8 cellular contexts compared by ENCODE assay signal in genomic region chr1:182084487-182085316, GRCh38. TPM values are rescaled to one million over a fixed set of nuclear protein-coding genes. Genes with fewer than 3 reads are reported as not detected.
DNase-seq lines count a peak whose midpoint lies in the region; ATAC-seq and TF ChIP-seq lines count a peak whose summit lies in the region.

No MANE protein-coding gene starts in this region.

- no peak overlapping the region for H3K4me3 ChIP-seq in choroid plexus epithelial cell (ENCODE audit: low read depth, low read length)

- ATAC-seq in HG03135 (IDR thresholded peaks at IDR 0.05; ENCODE audit: unreplicated experiment), result peak; percentile 73
- peak; percentile 90 for ATAC-seq in left colon

- DNase-seq in DMS 273 (lab: John Stamatoyannopoulos, UW; ENCODE audit: unreplicated experiment), result peak; percentile 87
- no peak for DNase-seq in DMS 273 treated with DMSO at 0.1 percent for 48 hours (lab: John Stamatoyannopoulos, UW)
- DNase-seq in NCI-H345 (lab: John Stamatoyannopoulos, UW), result peak; percentile 74
- DNase-seq in activated CD4-positive, alpha-beta T cell treated with anti-CD3 and anti-CD28 coated beads for 24 hours (ENCODE audit: low read depth in 2 of 2), result peak; percentile 54 to 79
- peak; percentile 76 for DNase-seq in choroid plexus epithelial cell (ENCODE audit: low read depth)
- peak; percentile 84 to 89 for DNase-seq in left colon
- DNase-seq in stimulated activated CD4-positive, alpha-beta T cell treated with anti-CD3 and anti-CD28 coated beads, Interleukin-4, amount 100 ng/mL, for 1 hour, result peak; percentile 75

- intact Hi-C loops in left colon (cut with DNase I, micrococcal nuclease), result loop anchor here (2.0 to 10.0 kb wide), 2 partner anchors 310 to 312 kb away; partner anchors contain the start of gene GLUL (in 1 of the 2)

- TF ChIP-seq CTCF in choroid plexus epithelial cell (conservative IDR thresholded peaks at IDR 0.05; ENCODE audit: low read depth, low read length), result peak; percentile 80

RNA-seq across cellular contexts. Expression of gene ZNF648, which starts 23.2 kb away (rescaled TPM):
- total RNA-seq in left colon, result not detected
